In the genomic region with DNA sequence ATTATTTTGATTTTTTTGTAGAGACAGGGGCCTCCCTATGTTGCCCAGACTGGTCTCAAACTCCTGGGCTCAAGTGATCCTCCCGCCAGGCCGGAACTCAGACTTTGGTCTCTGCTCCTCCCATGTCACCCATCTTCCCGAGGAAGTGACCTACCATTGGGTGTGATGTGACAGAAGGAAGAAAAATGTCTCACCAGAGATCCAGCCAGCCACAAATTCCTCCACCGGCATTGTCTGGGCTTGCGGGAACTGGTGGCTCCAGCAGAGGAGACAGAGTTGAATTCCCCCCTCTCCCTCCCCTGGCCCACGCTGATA, we compare ENCODE assay signal across 8 cellular contexts. TPM values are rescaled to one million over a fixed set of nuclear protein-coding genes. Genes with fewer than 3 reads are reported as not detected.
A peak's percentile ranks its signal among the peaks of the same experiment; 100 is the strongest.
DNase-seq lines count a peak whose midpoint lies in the region; ATAC-seq and TF ChIP-seq lines count a peak whose summit lies in the region.

No MANE protein-coding gene starts in this region.

- CTCF ChIA-PET in activated CD4-positive, alpha-beta memory T cell treated with anti-CD3 and anti-CD28 coated beads, Interleukin-2, amount 10 ng/mL, durations not matched to agents 7 days and 5 days (lab: Charles Lee): interaction anchor here (0.6 to 3.7 kb wide), 14 partner anchors 35 to 234 kb away, joined by 3 to 16 read pairs (median 4); a partner anchor contains a TSS

- H3K4me3 Mint-ChIP-seq in activated T-cell treated with anti-CD3 and anti-CD28 coated beads, Interleukin-2, amount 50 U/mL, for 4 hours: peak overlapping the region; percentile 85
- H3K4me3 Mint-ChIP-seq in activated CD4-positive, alpha-beta memory T cell treated with anti-CD3 and anti-CD28 coated beads, Interleukin-2, amount 10 ng/mL, durations not matched to agents 7 days and 5 days: peak overlapping the region; percentile 81
- H3K4me3 Mint-ChIP-seq in stimulated activated effector memory CD8-positive, alpha-beta T cell treated with anti-CD3 and anti-CD28 coated beads, Interleukin-12 subunit alpha, Interleukin-12 subunit beta, amount 100 ng/mL, for 72 hours: peak overlapping the region; percentile 92

- no peaks in the 10 kb centered on the region for H3K9me3 Mint-ChIP-seq in activated T-cell treated with anti-CD3 and anti-CD28 coated beads, Interleukin-2, amount 50 U/mL, for 4 hours
- no peaks in the 10 kb centered on the region for H3K9me3 Mint-ChIP-seq in activated CD4-positive, alpha-beta memory T cell treated with anti-CD3 and anti-CD28 coated beads, Interleukin-2, amount 10 ng/mL, durations not matched to agents 7 days and 5 days
- no peaks in the 10 kb centered on the region for H3K9me3 Mint-ChIP-seq in stimulated activated effector memory CD8-positive, alpha-beta T cell treated with anti-CD3 and anti-CD28 coated beads, Interleukin-12 subunit alpha, Interleukin-12 subunit beta, amount 100 ng/mL, for 72 hours

- no peaks in the 10 kb centered on the region for H3K27me3 Mint-ChIP-seq in activated T-cell treated with anti-CD3 and anti-CD28 coated beads, Interleukin-2, amount 50 U/mL, for 4 hours (ENCODE audit: low read depth)
- H3K27me3 Mint-ChIP-seq in activated CD4-positive, alpha-beta memory T cell treated with anti-CD3 and anti-CD28 coated beads, Interleukin-2, amount 10 ng/mL, durations not matched to agents 7 days and 5 days: no peaks in the 10 kb centered on the region

- H3K4me1 Mint-ChIP-seq in activated T-cell treated with anti-CD3 and anti-CD28 coated beads, Interleukin-2, amount 50 U/mL, for 4 hours (ENCODE audit: low read depth): peaks cover 46% of the 10 kb centered on the region
- peaks cover 55% of the 10 kb centered on the region for H3K4me1 Mint-ChIP-seq in activated CD4-positive, alpha-beta memory T cell treated with anti-CD3 and anti-CD28 coated beads, Interleukin-2, amount 10 ng/mL, durations not matched to agents 7 days and 5 days
- peaks cover 49% of the 10 kb centered on the region for H3K4me1 Mint-ChIP-seq in stimulated activated effector memory CD8-positive, alpha-beta T cell treated with anti-CD3 and anti-CD28 coated beads, Interleukin-12 subunit alpha, Interleukin-12 subunit beta, amount 100 ng/mL, for 72 hours

- H3K4me3 ChIP-seq in HL-60 (replicated peaks; ENCODE audit: insufficient read depth, low read length): peak overlapping the region; percentile 32

- TF ChIP-seq CTCF in HL-60 (IDR thresholded peaks at IDR 0.05; ENCODE audit: insufficient read depth, low read length): no peak

- no peaks in the 10 kb centered on the region for H3K27me3 ChIP-seq in HL-60 (ENCODE audit: insufficient read depth, poor library complexity, severe bottlenecking)

- ATAC-seq in activated T-cell treated with anti-CD3 and anti-CD28 coated beads, Interleukin-2, amount 50 U/mL, for 4 hours: peak in 1 of 2 donors; percentile 1
- no peak for ATAC-seq in stimulated activated effector memory CD8-positive, alpha-beta T cell treated with anti-CD3 and anti-CD28 coated beads, Interleukin-12 subunit alpha, Interleukin-12 subunit beta, amount 100 ng/mL, for 72 hours

- no peaks in the 10 kb centered on the region for H3K36me3 Mint-ChIP-seq in activated T-cell treated with anti-CD3 and anti-CD28 coated beads, Interleukin-2, amount 50 U/mL, for 4 hours (ENCODE audit: insufficient read depth)
- H3K36me3 Mint-ChIP-seq in activated CD4-positive, alpha-beta memory T cell treated with anti-CD3 and anti-CD28 coated beads, Interleukin-2, amount 10 ng/mL, durations not matched to agents 7 days and 5 days (ENCODE audit: low read depth): no peaks in the 10 kb centered on the region
- H3K36me3 Mint-ChIP-seq in stimulated activated effector memory CD8-positive, alpha-beta T cell treated with anti-CD3 and anti-CD28 coated beads, Interleukin-12 subunit alpha, Interleukin-12 subunit beta, amount 100 ng/mL, for 72 hours: peaks cover 25% of the 10 kb centered on the region

- DNase-seq in activated T-cell treated with anti-CD3 and anti-CD28 coated beads, Interleukin-2, amount 50 U/mL, for 4 hours: no peak
- no peak for DNase-seq in activated T-cell treated with anti-CD3 and anti-CD28 coated beads, Interleukin-2, amount 50 U/mL, for 1 hour
- DNase-seq in HL-60 (ENCODE audit: low read depth in 1 of 2, low spot score in 1 of 2): peak in 1 of 2 experiments; percentile 62
- DNase-seq in activated CD4-positive, alpha-beta memory T cell treated with anti-CD3 and anti-CD28 coated beads, Interleukin-2, amount 10 ng/mL, durations not matched to agents 7 days and 5 days: no peak
- DNase-seq in hepatic stellate cell (ENCODE audit: low spot score): peak; percentile 64
- DNase-seq in stimulated activated effector memory CD8-positive, alpha-beta T cell treated with anti-CD3 and anti-CD28 coated beads, Interleukin-12 subunit alpha, Interleukin-12 subunit beta, amount 100 ng/mL, for 72 hours (ENCODE audit: low spot score in 2 of 2): no peak
- no peak for DNase-seq in NCI-H526 treated with DMSO at 0.1 percent for 48 hours (lab: John Stamatoyannopoulos, UW)
- no peak for DNase-seq in HuH-7.5 (ENCODE audit: low spot score)

- H3K27ac ChIP-seq in HL-60 (replicated peaks): peak overlapping the region; percentile 83

- POLR2A ChIA-PET in activated CD4-positive, alpha-beta memory T cell treated with anti-CD3 and anti-CD28 coated beads, Interleukin-2, amount 10 ng/mL, durations not matched to agents 7 days and 5 days (lab: Charles Lee): interaction anchor here (0.6 to 21.7 kb wide), 12 partner anchors 8 to 129 kb away, joined by 3 to 501 read pairs (median 4); a partner anchor contains a TSS

- H3K27ac Mint-ChIP-seq in activated CD4-positive, alpha-beta memory T cell treated with anti-CD3 and anti-CD28 coated beads, Interleukin-2, amount 10 ng/mL, durations not matched to agents 7 days and 5 days: peak overlapping the region; percentile 99
- peak overlapping the region; percentile 95 for H3K27ac Mint-ChIP-seq in stimulated activated effector memory CD8-positive, alpha-beta T cell treated with anti-CD3 and anti-CD28 coated beads, Interleukin-12 subunit alpha, Interleukin-12 subunit beta, amount 100 ng/mL, for 72 hours

RNA-seq across cellular contexts. Expression of a gene that starts 0.8 kb away (rescaled TPM):
- total RNA-seq in activated T-cell treated with anti-CD3 and anti-CD28 coated beads, Interleukin-2, amount 50 U/mL, for 4 hours: 10 to 100 TPM in 1 of 3 donors, 1 to 10 TPM in 2; 7.0 to 11.1 (median 9.5) TPM
- 10 to 100 TPM; 19.4 to 19.8 TPM for total RNA-seq in activated CD4-positive, alpha-beta memory T cell treated with anti-CD3 and anti-CD28 coated beads, Interleukin-2, amount 10 ng/mL, durations not matched to agents 7 days and 5 days

RNA-seq across cellular contexts. Expression of a gene that starts 4.8 kb away (rescaled TPM):
- total RNA-seq in activated T-cell treated with anti-CD3 and anti-CD28 coated beads, Interleukin-2, amount 50 U/mL, for 4 hours: 10 to 100 TPM; 43.0 to 49.2 (median 44.9) TPM
- total RNA-seq in activated CD4-positive, alpha-beta memory T cell treated with anti-CD3 and anti-CD28 coated beads, Interleukin-2, amount 10 ng/mL, durations not matched to agents 7 days and 5 days: 10 to 100 TPM; 53.9 to 61.3 TPM

RNA-seq across cellular contexts. Expression of a gene that starts 27.1 kb away (rescaled TPM):
- total RNA-seq in activated T-cell treated with anti-CD3 and anti-CD28 coated beads, Interleukin-2, amount 50 U/mL, for 4 hours: under 1 TPM; 0.46 to 0.66 (median 0.50) TPM
- total RNA-seq in activated CD4-positive, alpha-beta memory T cell treated with anti-CD3 and anti-CD28 coated beads, Interleukin-2, amount 10 ng/mL, durations not matched to agents 7 days and 5 days: under 1 TPM; 0.58 to 0.88 TPM

RNA-seq across cellular contexts. Expression of a gene that starts 40.9 kb away (rescaled TPM):
- 100 to 1,000 TPM in 2 of 3 donors, 10 to 100 TPM in 1; 95.5 to 136 (median 123) TPM for total RNA-seq in activated T-cell treated with anti-CD3 and anti-CD28 coated beads, Interleukin-2, amount 50 U/mL, for 4 hours
- total RNA-seq in activated CD4-positive, alpha-beta memory T cell treated with anti-CD3 and anti-CD28 coated beads, Interleukin-2, amount 10 ng/mL, durations not matched to agents 7 days and 5 days: 1,000 to 10,000 TPM; 1,222 to 1,245 TPM

RNA-seq across cellular contexts. Expression of a gene that starts 48.0 kb away (rescaled TPM):
- 10 to 100 TPM; 56.7 to 59.1 (median 58.0) TPM for total RNA-seq in activated T-cell treated with anti-CD3 and anti-CD28 coated beads, Interleukin-2, amount 50 U/mL, for 4 hours
- total RNA-seq in activated CD4-positive, alpha-beta memory T cell treated with anti-CD3 and anti-CD28 coated beads, Interleukin-2, amount 10 ng/mL, durations not matched to agents 7 days and 5 days: 10 to 100 TPM; 80.7 to 82.0 TPM
